Comparison of ENCODE assay signal across 25 cellular contexts in the genomic region with DNA sequence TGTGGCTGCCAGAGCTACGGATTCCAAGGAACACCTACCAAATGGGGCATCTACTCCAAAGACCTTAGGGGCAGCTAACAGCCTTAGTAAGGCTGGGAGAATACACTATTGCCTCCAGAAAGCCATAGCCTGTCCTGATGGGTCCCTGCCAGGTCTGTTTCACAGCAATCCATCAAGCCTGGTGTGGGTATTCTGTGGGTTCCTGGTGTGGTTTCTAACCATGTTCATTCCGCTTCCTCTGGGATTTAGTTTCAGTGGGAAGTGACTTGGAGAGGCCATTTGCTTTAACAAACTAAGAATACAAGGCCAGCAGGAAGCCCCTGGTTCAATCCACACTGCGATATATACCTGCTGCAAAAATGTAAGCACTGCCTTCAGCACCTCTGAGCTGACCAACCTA.
"Had no signal": no experiment of that assay in that cellular context is flagged by ENCODE, and none has a peak within 500 bp of the region (broad histone marks: within the 10 kb centered on the region; RNA-seq: fewer than 3 reads in every experiment).

No MANE protein-coding gene starts in this region.

- H3K27ac Mint-ChIP-seq: dendritic cell treated with granulocyte-macrophage colony-stimulating factor and Interleukin-4, amounts not matched to agents 40 ng/mL and 50 ng/mL, for 4 days; mesothelial cell of epicardium; nephron had no signal

- H3K27me3 Mint-ChIP-seq: dendritic cell treated with granulocyte-macrophage colony-stimulating factor and Interleukin-4, amounts not matched to agents 40 ng/mL and 50 ng/mL, for 4 days; naive thymus-derived CD4-positive, alpha-beta T cell; stimulated activated naive CD8-positive, alpha-beta T cell treated with anti-CD3 and anti-CD28 coated beads, Interleukin-15, amount 100 ng/mL, for 72 hours had no signal

- DNase-seq: colonic mucosa; effector memory CD4-positive, alpha-beta T cell; foreskin keratinocyte; heart left ventricle; kidney; mesenchymal stem cell; mucosa of descending colon; naive thymus-derived CD4-positive, alpha-beta T cell; nucleus accumbens; posterior cingulate gyrus; psoas muscle; right cardiac atrium; sigmoid colon; spleen; stimulated activated CD4-positive, alpha-beta T cell treated with anti-CD3 and anti-CD28 coated beads, Interleukin-4, amount 100 ng/mL, for 4 hours; stimulated activated naive CD4-positive, alpha-beta T cell; stimulated activated naive CD8-positive, alpha-beta T cell treated with anti-CD3 and anti-CD28 coated beads, Interleukin-15, amount 100 ng/mL, for 72 hours; transverse colon; upper lobe of right lung; uterus had no signal

- H3K9me3 Mint-ChIP-seq: stimulated activated naive CD8-positive, alpha-beta T cell treated with anti-CD3 and anti-CD28 coated beads, Interleukin-15, amount 100 ng/mL, for 72 hours had no signal

- ATAC-seq: foreskin keratinocyte; gastroesophageal sphincter; heart left ventricle; left lobe of liver; mucosa of descending colon; naive thymus-derived CD4-positive, alpha-beta T cell; psoas muscle; right cardiac atrium; stimulated activated naive CD8-positive, alpha-beta T cell treated with anti-CD3 and anti-CD28 coated beads, Interleukin-15, amount 100 ng/mL, for 72 hours; upper lobe of right lung had no signal

- H3K4me3 Mint-ChIP-seq: dendritic cell treated with granulocyte-macrophage colony-stimulating factor and Interleukin-4, amounts not matched to agents 40 ng/mL and 50 ng/mL, for 4 days; mesothelial cell of epicardium; naive thymus-derived CD4-positive, alpha-beta T cell; nephron; stimulated activated naive CD8-positive, alpha-beta T cell treated with anti-CD3 and anti-CD28 coated beads, Interleukin-15, amount 100 ng/mL, for 72 hours had no signal
